Comparison of ENCODE assay signal across 19 cellular contexts in the genomic region with DNA sequence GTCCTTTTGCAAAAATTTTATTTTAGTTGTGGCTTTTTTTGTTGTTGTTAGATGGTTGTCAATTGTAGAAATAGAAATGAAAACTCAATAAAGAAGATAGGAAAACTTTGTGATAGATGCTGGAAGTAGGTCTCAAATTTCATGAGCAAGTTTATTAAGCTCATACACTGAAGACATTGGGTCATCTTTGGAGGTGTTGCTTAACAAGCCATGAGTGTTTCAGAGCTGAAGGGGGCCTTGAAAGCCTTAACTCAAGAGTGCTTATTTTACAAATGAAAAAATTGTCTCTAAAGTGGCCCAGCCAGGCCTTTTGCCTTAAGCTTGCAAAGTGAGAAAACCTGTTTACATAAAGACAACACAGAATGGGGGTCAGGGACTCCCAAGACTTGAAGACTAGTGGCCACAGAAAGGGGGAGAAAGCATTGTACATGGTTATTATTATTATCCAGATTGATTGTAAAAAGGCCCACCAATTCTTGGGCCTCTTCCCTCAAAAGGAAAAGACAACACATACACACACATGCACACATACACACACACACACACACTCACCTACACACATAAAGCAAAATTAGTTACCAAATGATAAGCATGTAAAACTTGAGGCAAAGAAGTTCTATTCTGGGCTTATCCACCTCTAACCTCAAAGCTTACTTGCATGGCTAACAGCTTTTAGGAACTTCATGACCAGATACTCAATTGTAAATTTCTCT. TPM values are rescaled to one million over a fixed set of nuclear protein-coding genes. Genes with fewer than 3 reads are reported as not detected.
A peak's percentile ranks its signal among the peaks of the same experiment; 100 is the strongest.
DNase-seq lines count a peak whose midpoint lies in the region; ATAC-seq, FAIRE-seq and TF ChIP-seq lines count a peak whose summit lies in the region.
"Had no signal": no experiment of that assay in that cellular context is flagged by ENCODE, and none has a peak within 500 bp of the region (broad histone marks: within the 10 kb centered on the region; RNA-seq: fewer than 3 reads in every experiment).

No MANE protein-coding gene starts in this region.

- H3K36me3 ChIP-seq in GM12878 (ENCODE audit: control insufficient read depth in 2 of 2, insufficient read depth in 2 of 2, low read length in 1 of 2): no peaks in the 10 kb centered on the region

- H3K4me3 ChIP-seq in GM12878: no peak overlapping the region

- BruUV-seq in GM12878 (replicated peaks; lab: Mats Ljungman, UMichigan): no TSS peak

- no peak for TF ChIP-seq CTCF in GM12878 (IDR thresholded peaks at IDR 0.05 in 2 of 3, conservative IDR thresholded peaks at IDR 0.05 in 1 of 3; ENCODE audit: control insufficient read depth in 2 of 3, extremely low read depth in 1 of 3, insufficient read depth in 1 of 3, low read depth in 3 of 3, low read length in 3 of 3)

- DNase-seq in DMS79 treated with DMSO at 0.1 percent for 48 hours (lab: John Stamatoyannopoulos, UW) (peak; percentile 17), DMS79 (lab: John Stamatoyannopoulos, UW) (no peak), GM12878 (ENCODE audit: low read depth, low spot score) (peak; percentile 36), urothelium cell line (ENCODE audit: low spot score) (no peak), T-helper 1 cell (no peak), ureter (ENCODE audit: low spot score) (no peak)
- DNase-seq: 8988T; activated CD4-positive, alpha-beta T cell treated with anti-CD3 and anti-CD28 coated beads for 4 hours; activated naive CD4-positive, alpha-beta T cell treated with anti-CD3 and anti-CD28 coated beads for 36 hours; cortex of kidney; DMS153; KBM-7; NCI-H1105 treated with DMSO at 0.1 percent for 48 hours; SHP77 treated with DMSO at 0.1 percent for 48 hours; small intestine; trophoblast cell had no signal

- no peak overlapping the region; the same call in 1 of the 2 replicates for H2AFZ ChIP-seq in GM12878 (ENCODE audit: control insufficient read depth, low read depth, low read length)

- peak overlapping the region; percentile 78 for H3K4me2 ChIP-seq in GM12878 (ENCODE audit: control insufficient read depth, insufficient read depth)

- TF ChIP-seq RAD21 in GM12878 (IDR thresholded peaks at IDR 0.05; ENCODE audit: insufficient read depth, low read depth, low read length): no peak

- peak overlapping the region; percentile 46; the same call in 1 of the 2 replicates for H3K27ac ChIP-seq in GM12878 (ENCODE audit: control insufficient read depth, insufficient read depth)
- H3K27ac ChIP-seq: C4-2B had no signal

- H3K79me2 ChIP-seq in GM12878 (ENCODE audit: control insufficient read depth, insufficient read depth, low read length): no peaks in the 10 kb centered on the region; the same call in 1 of the 2 replicates

- H3K9me3 ChIP-seq in GM12878 (replicated peaks; ENCODE audit: control insufficient read depth, insufficient read depth, low read length): peaks cover 3% of the 10 kb centered on the region

- CTCF ChIA-PET in GM12878 (lab: Yijun Ruan, JAX): interaction anchor here (0.7 to 3.1 kb wide), 17 partner anchors 9 to 298 kb away, joined by 3 to 19 read pairs (median 5); no protein-coding TSS in a partner anchor

- H4K20me1 ChIP-seq in GM12878 (ENCODE audit: control insufficient read depth, insufficient read depth): no peaks in the 10 kb centered on the region

- peaks cover 47% of the 10 kb centered on the region for H3K4me1 ChIP-seq in GM12878 (ENCODE audit: control insufficient read depth, insufficient read depth, low read length)

- ATAC-seq in HG02981 (IDR thresholded peaks at IDR 0.05; ENCODE audit: unreplicated experiment) (peak; percentile 46), GM12878 (peak; percentile 40), HG03135 (IDR thresholded peaks at IDR 0.05; ENCODE audit: unreplicated experiment) (no peak)

- RAD21 ChIA-PET in GM12878 (lab: Charles Lee; ENCODE audit: unreplicated experiment): interaction anchor here (0.5 to 3.7 kb wide), 26 partner anchors 10 to 271 kb away, joined by 3 to 52 read pairs (median 5); partner anchors contain the start of gene GLCCI1

- no peak for FAIRE-seq in GM12878 (lab: Jason Lieb, UNC)
- peak; percentile 35 for FAIRE-seq in urothelium cell line (lab: Jason Lieb, UNC)
- FAIRE-seq: small intestine had no signal

- SMC1A ChIA-PET in GM12878 (lab: Charles Lee; ENCODE audit: uncharacterized antibody, unreplicated experiment): interaction anchor here (0.7 to 4.2 kb wide), 52 partner anchors 9 to 296 kb away, joined by 3 to 59 read pairs (median 5); no protein-coding TSS in a partner anchor

- in situ Hi-C loops in GM12878 (cut with MboI): no loop called here

- H3K9ac ChIP-seq in GM12878 (ENCODE audit: control insufficient read depth, insufficient read depth, low read length): peak overlapping the region; percentile 20; the same call in 1 of the 2 replicates

- no peaks in the 10 kb centered on the region for H3K27me3 ChIP-seq in GM12878 (replicated peaks in 1 of 2; ENCODE audit: control insufficient read depth in 2 of 2, insufficient read depth in 2 of 2, low read length in 1 of 2)

- no peak for TF ChIP-seq POLR2A in GM12878 (IDR thresholded peaks at IDR 0.05; ENCODE audit: low read depth, low read length)

- POLR2A ChIA-PET in GM12878 (lab: Charles Lee): interaction anchor here (1.0 to 3.0 kb wide), 9 partner anchors 9 to 98 kb away, joined by 3 to 17 read pairs (median 4); partner anchors contain the start of gene GLCCI1

- TF ChIP-seq EP300 in GM12878 (IDR thresholded peaks at IDR 0.05; ENCODE audit: borderline replicate concordance in 1 of 2, control insufficient read depth in 1 of 2, low read depth in 2 of 2, low read length in 2 of 2): peak; percentile 28 to 64; a peak in 1 of 4 replicates

- intact Hi-C loops in GM12878 (cut with micrococcal nuclease; ENCODE audit: unreplicated experiment): loop anchor here (1.0 to 5.0 kb wide), 2 partner anchors 49 to 213 kb away; partner anchors contain the start of gene GLCCI1

TF ChIP-seq in GM12878, 131 proteins besides CTCF, POLR2A, EP300 and RAD21 (continues in another document):
- TF ChIP-seq TBL1XR1 (IDR thresholded peaks at IDR 0.05; ENCODE audit: low read depth, low read length) (peak; percentile 84), ESRRA (IDR thresholded peaks at IDR 0.05; ENCODE audit: low read length) (no peak), BCLAF1 (IDR thresholded peaks at IDR 0.05) (no peak), MYC (IDR thresholded peaks at IDR 0.05; ENCODE audit: insufficient read depth, insufficient read length, insufficient replicate concordance, low read length, severe bottlenecking) (no peak)

RNA-seq across cellular contexts. Expression of gene GLCCI1, which starts 49.7 kb away (rescaled TPM):
- total RNA-seq in GM12878 (2013; cell fraction: nucleolus; rRNA removed): 212 and 234 TPM in 2 replicates
- total RNA-seq in GM12878 (2014; rRNA removed) (22.3 and 23.6 TPM in 2 replicates), GM12878 (2014; rRNA removed; fragmentation: Illumina TruSeq; extraction: Trizol) (33.4 and 39.8 TPM in 2 replicates), GM12878 (2021) (52.2 and 52.6 TPM in 2 replicates), ureter (25.5 TPM)
- 25.4 TPM for polyA plus RNA-seq in GM12878 (2011; ENCODE audit: low read depth)
- polyA plus RNA-seq in GM12878 (2011; rRNA removed) (92.0 and 104 TPM in 2 replicates), GM12878 (2014; fragmentation: Illumina TruSeq; extraction: Trizol) (34.2 and 40.6 TPM in 2 replicates), GM12878 (2014; fragmentation: Nextera tagmentation; extraction: Ambion mirVana) (10 to 100 TPM; 16.2 to 17.9 TPM), GM12878 (2014; rRNA removed) (32.9 and 34.7 TPM in 2 replicates), GM12878 (2016; fragmentation: Nextera tagmentation; extraction: Ambion mirVana) (10 to 100 TPM; 12.6 to 16.7 TPM)
- 48.0 and 53.3 TPM in 2 replicates for polyA plus RNA-seq in GM12878 (2011; cell fraction: cytosol; rRNA removed)
- 93.7 and 109 TPM in 2 replicates for polyA plus RNA-seq in GM12878 (2011; cell fraction: nucleus; rRNA removed)
- polyA plus RNA-seq in GM12878 (2012): 35.3 and 48.3 TPM in 2 replicates
- 134 and 207 TPM in 2 replicates for polyA minus RNA-seq in GM12878 (2011; rRNA and poly(A)+ RNA removed)
- polyA minus RNA-seq in GM12878 (2011; cell fraction: cytosol; rRNA and poly(A)+ RNA removed): 40.4 and 48.7 TPM in 2 replicates
- polyA minus RNA-seq in GM12878 (2011; cell fraction: nucleus; rRNA and poly(A)+ RNA removed): 165 and 313 TPM in 2 replicates

Comparison
In these comparisons a context has a peak if more than half of its experiments do, and no peak if none do; other contexts are left out.
1. DNase-seq: peak in DMS79 treated with DMSO at 0.1 percent for 48 hours (single experiment) and GM12878 (single experiment); none in DMS79 (single experiment), urothelium cell line (single experiment), T-helper 1 cell (0 of 5) and ureter (single experiment).